Comparison of ENCODE assay signal across 1 cellular context in the genomic region with DNA sequence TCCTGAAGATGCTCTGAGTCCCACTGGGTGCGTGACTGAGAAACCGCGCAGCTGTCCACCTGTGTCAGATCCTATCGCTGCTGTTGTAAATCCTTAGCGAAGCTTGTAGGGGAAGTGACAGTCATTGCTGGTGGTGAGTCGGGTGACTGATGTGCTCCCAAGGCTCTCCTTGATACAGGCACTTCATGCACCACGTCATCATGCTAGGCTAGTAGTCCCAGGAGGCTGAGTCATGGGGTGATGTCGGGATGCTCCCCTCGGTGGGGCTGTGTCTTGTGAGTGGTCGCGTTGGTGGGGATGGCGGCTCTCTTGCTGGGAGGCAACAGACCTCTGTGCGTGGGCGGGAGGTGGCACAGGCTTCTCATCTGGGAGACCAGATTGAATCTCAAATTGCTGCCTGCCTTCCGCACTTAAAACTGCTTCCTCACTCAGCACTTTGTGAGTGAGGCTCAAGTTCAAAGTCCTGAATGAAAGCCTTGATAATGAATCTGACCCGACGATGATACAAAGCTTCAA.
TF ChIP-seq lines count a peak whose summit lies in the region.

No MANE protein-coding gene starts in this region.

TF ChIP-seq in HEK293, 187 proteins besides CTCF, POLR2A, EP300 and RAD21 (continued from another document):
- TF ChIP-seq, protein P1, sequence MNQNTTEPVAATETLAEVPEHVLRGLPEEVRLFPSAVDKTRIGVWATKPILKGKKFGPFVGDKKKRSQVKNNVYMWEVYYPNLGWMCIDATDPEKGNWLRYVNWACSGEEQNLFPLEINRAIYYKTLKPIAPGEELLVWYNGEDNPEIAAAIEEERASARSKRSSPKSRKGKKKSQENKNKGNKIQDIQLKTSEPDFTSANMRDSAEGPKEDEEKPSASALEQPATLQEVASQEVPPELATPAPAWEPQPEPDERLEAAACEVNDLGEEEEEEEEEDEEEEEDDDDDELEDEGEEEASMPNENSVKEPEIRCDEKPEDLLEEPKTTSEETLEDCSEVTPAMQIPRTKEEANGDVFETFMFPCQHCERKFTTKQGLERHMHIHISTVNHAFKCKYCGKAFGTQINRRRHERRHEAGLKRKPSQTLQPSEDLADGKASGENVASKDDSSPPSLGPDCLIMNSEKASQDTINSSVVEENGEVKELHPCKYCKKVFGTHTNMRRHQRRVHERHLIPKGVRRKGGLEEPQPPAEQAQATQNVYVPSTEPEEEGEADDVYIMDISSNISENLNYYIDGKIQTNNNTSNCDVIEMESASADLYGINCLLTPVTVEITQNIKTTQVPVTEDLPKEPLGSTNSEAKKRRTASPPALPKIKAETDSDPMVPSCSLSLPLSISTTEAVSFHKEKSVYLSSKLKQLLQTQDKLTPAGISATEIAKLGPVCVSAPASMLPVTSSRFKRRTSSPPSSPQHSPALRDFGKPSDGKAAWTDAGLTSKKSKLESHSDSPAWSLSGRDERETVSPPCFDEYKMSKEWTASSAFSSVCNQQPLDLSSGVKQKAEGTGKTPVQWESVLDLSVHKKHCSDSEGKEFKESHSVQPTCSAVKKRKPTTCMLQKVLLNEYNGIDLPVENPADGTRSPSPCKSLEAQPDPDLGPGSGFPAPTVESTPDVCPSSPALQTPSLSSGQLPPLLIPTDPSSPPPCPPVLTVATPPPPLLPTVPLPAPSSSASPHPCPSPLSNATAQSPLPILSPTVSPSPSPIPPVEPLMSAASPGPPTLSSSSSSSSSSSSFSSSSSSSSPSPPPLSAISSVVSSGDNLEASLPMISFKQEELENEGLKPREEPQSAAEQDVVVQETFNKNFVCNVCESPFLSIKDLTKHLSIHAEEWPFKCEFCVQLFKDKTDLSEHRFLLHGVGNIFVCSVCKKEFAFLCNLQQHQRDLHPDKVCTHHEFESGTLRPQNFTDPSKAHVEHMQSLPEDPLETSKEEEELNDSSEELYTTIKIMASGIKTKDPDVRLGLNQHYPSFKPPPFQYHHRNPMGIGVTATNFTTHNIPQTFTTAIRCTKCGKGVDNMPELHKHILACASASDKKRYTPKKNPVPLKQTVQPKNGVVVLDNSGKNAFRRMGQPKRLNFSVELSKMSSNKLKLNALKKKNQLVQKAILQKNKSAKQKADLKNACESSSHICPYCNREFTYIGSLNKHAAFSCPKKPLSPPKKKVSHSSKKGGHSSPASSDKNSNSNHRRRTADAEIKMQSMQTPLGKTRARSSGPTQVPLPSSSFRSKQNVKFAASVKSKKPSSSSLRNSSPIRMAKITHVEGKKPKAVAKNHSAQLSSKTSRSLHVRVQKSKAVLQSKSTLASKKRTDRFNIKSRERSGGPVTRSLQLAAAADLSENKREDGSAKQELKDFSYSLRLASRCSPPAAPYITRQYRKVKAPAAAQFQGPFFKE (tag by site-specific recombination; IDR thresholded peaks at IDR 0.05; ENCODE audit: borderline replicate concordance), result no peak
- TF ChIP-seq ZNF140 (tag by site-specific recombination; IDR thresholded peaks at IDR 0.05) (no peak), GLIS1 (tag by site-specific recombination; IDR thresholded peaks at IDR 0.05) (peak; percentile 99), ZNF23 (tag by site-specific recombination; IDR thresholded peaks at IDR 0.05; ENCODE audit: borderline replicate concordance) (no peak), ZNF548 (tag by site-specific recombination; IDR thresholded peaks at IDR 0.05) (no peak)
- TF ChIP-seq, protein P2, sequence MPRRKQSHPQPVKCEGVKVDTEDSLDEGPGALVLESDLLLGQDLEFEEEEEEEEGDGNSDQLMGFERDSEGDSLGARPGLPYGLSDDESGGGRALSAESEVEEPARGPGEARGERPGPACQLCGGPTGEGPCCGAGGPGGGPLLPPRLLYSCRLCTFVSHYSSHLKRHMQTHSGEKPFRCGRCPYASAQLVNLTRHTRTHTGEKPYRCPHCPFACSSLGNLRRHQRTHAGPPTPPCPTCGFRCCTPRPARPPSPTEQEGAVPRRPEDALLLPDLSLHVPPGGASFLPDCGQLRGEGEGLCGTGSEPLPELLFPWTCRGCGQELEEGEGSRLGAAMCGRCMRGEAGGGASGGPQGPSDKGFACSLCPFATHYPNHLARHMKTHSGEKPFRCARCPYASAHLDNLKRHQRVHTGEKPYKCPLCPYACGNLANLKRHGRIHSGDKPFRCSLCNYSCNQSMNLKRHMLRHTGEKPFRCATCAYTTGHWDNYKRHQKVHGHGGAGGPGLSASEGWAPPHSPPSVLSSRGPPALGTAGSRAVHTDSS (tag by site-specific recombination; IDR thresholded peaks at IDR 0.05), result no peak
- TF ChIP-seq, protein P3, sequence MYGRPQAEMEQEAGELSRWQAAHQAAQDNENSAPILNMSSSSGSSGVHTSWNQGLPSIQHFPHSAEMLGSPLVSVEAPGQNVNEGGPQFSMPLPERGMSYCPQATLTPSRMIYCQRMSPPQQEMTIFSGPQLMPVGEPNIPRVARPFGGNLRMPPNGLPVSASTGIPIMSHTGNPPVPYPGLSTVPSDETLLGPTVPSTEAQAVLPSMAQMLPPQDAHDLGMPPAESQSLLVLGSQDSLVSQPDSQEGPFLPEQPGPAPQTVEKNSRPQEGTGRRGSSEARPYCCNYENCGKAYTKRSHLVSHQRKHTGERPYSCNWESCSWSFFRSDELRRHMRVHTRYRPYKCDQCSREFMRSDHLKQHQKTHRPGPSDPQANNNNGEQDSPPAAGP (tag by site-specific recombination; IDR thresholded peaks at IDR 0.05), result peak; percentile 57; the same call in 1 of the 2 replicates
